Comparison of ENCODE assay signal across 24 cellular contexts in genomic region chr17:22703204-22703603, GRCh38.
DNase-seq lines count a peak whose midpoint lies in the region; ATAC-seq and TF ChIP-seq lines count a peak whose summit lies in the region.
"Had no signal": no experiment of that assay in that cellular context is flagged by ENCODE, and none has a peak within 500 bp of the region (broad histone marks: within the 10 kb centered on the region; RNA-seq: fewer than 3 reads in every experiment).

No MANE protein-coding gene starts in this region.

- peaks cover 6% of the 10 kb centered on the region for H3K27me3 Mint-ChIP-seq in neural progenitor cell (ENCODE audit: insufficient read depth, low read depth)
- H3K27me3 Mint-ChIP-seq: activated CD4-positive, alpha-beta T cell treated with anti-CD3 and anti-CD28 coated beads, Interleukin-2, amount 10 ng/mL, durations not matched to agents 7 days and 5 days; stimulated activated naive B cell treated with anti-CD40 and anti-IgM and Interleukin-4, amounts not matched to agents 10 μg/mL and 1 μg/mL and 100 μg/mL, for 72 hours had no signal

- CTCF ChIA-PET in HEK293T (lab: Yijun Ruan, JAX) (no interaction called here), OCI-LY7 (lab: Charles Lee; ENCODE audit: unreplicated experiment) (no interaction called here)

- DNase-seq in Daoy (ENCODE audit: low read depth) (peak; percentile 60), HEK293T (ENCODE audit: extremely low spot score) (peak; percentile 31), OCI-LY7 (ENCODE audit: low spot score) (no peak), neural progenitor cell (ENCODE audit: low spot score) (no peak), NCI-H2171 treated with DMSO at 0.1 percent for 48 hours (lab: John Stamatoyannopoulos, UW) (no peak)
- DNase-seq: activated CD4-positive, alpha-beta T cell treated with anti-CD3 and anti-CD28 coated beads, Interleukin-2, amount 10 ng/mL, durations not matched to agents 7 days and 5 days; activated CD8-positive, alpha-beta memory T cell treated with anti-CD3 and anti-CD28 coated beads, Interleukin-2, amount 50 U/mL, for 48 hours; activated gamma-delta T cell; Calu3; dermis blood vessel endothelial cell; foreskin fibroblast; HCEC 1CT; hippocampal formation; islet precursor cell; NCI-H1105; occipital lobe; right lobe of liver; stimulated activated naive B cell treated with anti-CD40 and anti-IgM and Interleukin-4, amounts not matched to agents 10 μg/mL and 1 μg/mL and 100 μg/mL, for 72 hours; T-helper 1 cell; thyroid gland had no signal

- peak; percentile 58; the same call in 1 of the 2 replicates for TF ChIP-seq CTCF in OCI-LY7 (conservative IDR thresholded peaks at IDR 0.05; ENCODE audit: low read length)
- peak; percentile 5 for TF ChIP-seq CTCF in neural progenitor cell (IDR thresholded peaks at IDR 0.05)

- no TSS peak for BruUV-seq in OCI-LY7 (replicated peaks; lab: Mats Ljungman, UMichigan)

- H3K9me3 Mint-ChIP-seq in neural progenitor cell, result peaks cover 42% of the 10 kb centered on the region

- no peak overlapping the region for H3K27ac Mint-ChIP-seq in neural progenitor cell
- H3K27ac Mint-ChIP-seq: activated CD4-positive, alpha-beta T cell treated with anti-CD3 and anti-CD28 coated beads, Interleukin-2, amount 10 ng/mL, durations not matched to agents 7 days and 5 days; stimulated activated naive B cell treated with anti-CD40 and anti-IgM and Interleukin-4, amounts not matched to agents 10 μg/mL and 1 μg/mL and 100 μg/mL, for 72 hours had no signal

- no peaks in the 10 kb centered on the region for H3F3A ChIP-seq in neural progenitor cell (ENCODE audit: low read depth)

- intact Hi-C loops in OCI-LY7 (cut with micrococcal nuclease; ENCODE audit: unreplicated experiment), result no loop called here

- no peak for ATAC-seq in GM21528 (IDR thresholded peaks at IDR 0.05; ENCODE audit: low FRiP score, unreplicated experiment)
- ATAC-seq in HG02938 (IDR thresholded peaks at IDR 0.05; ENCODE audit: unreplicated experiment), result no peak
- ATAC-seq: stimulated activated naive B cell treated with anti-CD40 and anti-IgM and Interleukin-4, amounts not matched to agents 10 μg/mL and 1 μg/mL and 100 μg/mL, for 72 hours had no signal

- peaks cover 2% of the 10 kb centered on the region for H3K36me3 Mint-ChIP-seq in neural progenitor cell
- H3K36me3 Mint-ChIP-seq: stimulated activated naive B cell treated with anti-CD40 and anti-IgM and Interleukin-4, amounts not matched to agents 10 μg/mL and 1 μg/mL and 100 μg/mL, for 72 hours had no signal

- no peak overlapping the region for H3K4me3 ChIP-seq in OCI-LY7 (ENCODE audit: low read depth, low read length, poor library complexity, severe bottlenecking)
- H3K4me3 ChIP-seq in neural progenitor cell, result no peak overlapping the region
- H3K4me3 ChIP-seq: lung, right lobe of liver, thyroid gland had no signal

- no peaks in the 10 kb centered on the region for H3K36me3 ChIP-seq in OCI-LY7 (ENCODE audit: insufficient read depth, low read length)
- H3K36me3 ChIP-seq in neural progenitor cell, result no peaks in the 10 kb centered on the region
- H3K36me3 ChIP-seq: right lobe of liver, thyroid gland had no signal

- POLR2A ChIA-PET in HEK293T (lab: Yijun Ruan, JAX) (no interaction called here), OCI-LY7 (lab: Charles Lee) (no interaction called here)

- H3K79me2 ChIP-seq in OCI-LY7 (ENCODE audit: insufficient read depth, low read depth, low read length), result no peaks in the 10 kb centered on the region
- no peaks in the 10 kb centered on the region for H3K79me2 ChIP-seq in neural progenitor cell (ENCODE audit: low read depth)

- H3K27ac ChIP-seq in OCI-LY7 (ENCODE audit: low read depth, low read length, poor library complexity, severe bottlenecking), result no peak overlapping the region
- H3K27ac ChIP-seq in neural progenitor cell, result no peak overlapping the region
- H3K27ac ChIP-seq: KMS-11, right lobe of liver, thyroid gland had no signal

- no peaks in the 10 kb centered on the region for H3K4me1 Mint-ChIP-seq in neural progenitor cell
- H3K4me1 Mint-ChIP-seq: activated CD4-positive, alpha-beta T cell treated with anti-CD3 and anti-CD28 coated beads, Interleukin-2, amount 10 ng/mL, durations not matched to agents 7 days and 5 days; stimulated activated naive B cell treated with anti-CD40 and anti-IgM and Interleukin-4, amounts not matched to agents 10 μg/mL and 1 μg/mL and 100 μg/mL, for 72 hours had no signal

- H3K4me2 ChIP-seq in OCI-LY7 (ENCODE audit: low read length), result no peak overlapping the region
- no peak overlapping the region for H3K4me2 ChIP-seq in neural progenitor cell
- H3K4me2 ChIP-seq: KMS-11 had no signal

- no peaks in the 10 kb centered on the region for H3K9me2 ChIP-seq in OCI-LY7 (ENCODE audit: insufficient read depth, low read length)

- no peak overlapping the region for H3K9ac ChIP-seq in neural progenitor cell
- H3K9ac ChIP-seq: KMS-11 had no signal

- no peaks in the 10 kb centered on the region for H3K27me3 ChIP-seq in neural progenitor cell
- H3K27me3 ChIP-seq: right lobe of liver, thyroid gland had no signal

- H3K4me1 ChIP-seq in OCI-LY7 (ENCODE audit: insufficient read depth, low read length, poor library complexity, severe bottlenecking), result no peaks in the 10 kb centered on the region
- no peaks in the 10 kb centered on the region for H3K4me1 ChIP-seq in neural progenitor cell
- H3K4me1 ChIP-seq: right lobe of liver, thyroid gland had no signal

- H2AFZ ChIP-seq in OCI-LY7 (ENCODE audit: low read length) (no peak overlapping the region), neural progenitor cell (replicated peaks) (no peak overlapping the region)

- H4K20me1 ChIP-seq in OCI-LY7 (ENCODE audit: insufficient read depth, low read length) (no peaks in the 10 kb centered on the region), neural progenitor cell (ENCODE audit: low read depth) (no peaks in the 10 kb centered on the region)

- H3K9me3 ChIP-seq in OCI-LY7 (ENCODE audit: low read length) (no peaks in the 10 kb centered on the region), neural progenitor cell (ENCODE audit: low read depth) (peaks cover 33% of the 10 kb centered on the region)
- H3K9me3 ChIP-seq: right lobe of liver, thyroid gland had no signal

- H3K4me3 Mint-ChIP-seq in neural progenitor cell, result no peak overlapping the region
- H3K4me3 Mint-ChIP-seq: activated CD4-positive, alpha-beta T cell treated with anti-CD3 and anti-CD28 coated beads, Interleukin-2, amount 10 ng/mL, durations not matched to agents 7 days and 5 days; stimulated activated naive B cell treated with anti-CD40 and anti-IgM and Interleukin-4, amounts not matched to agents 10 μg/mL and 1 μg/mL and 100 μg/mL, for 72 hours had no signal

TF ChIP-seq in HEK293T, 16 proteins besides CTCF, POLR2A, EP300 and RAD21:
- no peak for TF ChIP-seq FOXK2 (IDR thresholded peaks at IDR 0.05)
- no peak for TF ChIP-seq HDGF (IDR thresholded peaks at IDR 0.05; ENCODE audit: borderline replicate concordance)
- no peak for TF ChIP-seq PKNOX1 (IDR thresholded peaks at IDR 0.05)
- no peak for TF ChIP-seq SUZ12 (IDR thresholded peaks at IDR 0.05)
- TF ChIP-seq ELF4 (IDR thresholded peaks at IDR 0.05), result no peak
- TF ChIP-seq NFRKB (IDR thresholded peaks at IDR 0.05), result no peak
- no peak for TF ChIP-seq FOXM1 (IDR thresholded peaks at IDR 0.05; ENCODE audit: borderline replicate concordance)
- no peak for TF ChIP-seq BHLHE40 (IDR thresholded peaks at IDR 0.05; ENCODE audit: borderline replicate concordance)
- TF ChIP-seq SP1 (IDR thresholded peaks at IDR 0.05), result no peak
- no peak for TF ChIP-seq TARDBP (IDR thresholded peaks at IDR 0.05)

Comparison
In these comparisons a context has a peak if more than half of its experiments do, and no peak if none do; other contexts are left out.
1. DNase-seq: peak in Daoy (single experiment) and HEK293T (single experiment); none in OCI-LY7 (single experiment), neural progenitor cell (single experiment) and NCI-H2171 treated with DMSO at 0.1 percent for 48 hours (single experiment).